Comparison of ENCODE assay signal across 12 cellular contexts in the genomic region with DNA sequence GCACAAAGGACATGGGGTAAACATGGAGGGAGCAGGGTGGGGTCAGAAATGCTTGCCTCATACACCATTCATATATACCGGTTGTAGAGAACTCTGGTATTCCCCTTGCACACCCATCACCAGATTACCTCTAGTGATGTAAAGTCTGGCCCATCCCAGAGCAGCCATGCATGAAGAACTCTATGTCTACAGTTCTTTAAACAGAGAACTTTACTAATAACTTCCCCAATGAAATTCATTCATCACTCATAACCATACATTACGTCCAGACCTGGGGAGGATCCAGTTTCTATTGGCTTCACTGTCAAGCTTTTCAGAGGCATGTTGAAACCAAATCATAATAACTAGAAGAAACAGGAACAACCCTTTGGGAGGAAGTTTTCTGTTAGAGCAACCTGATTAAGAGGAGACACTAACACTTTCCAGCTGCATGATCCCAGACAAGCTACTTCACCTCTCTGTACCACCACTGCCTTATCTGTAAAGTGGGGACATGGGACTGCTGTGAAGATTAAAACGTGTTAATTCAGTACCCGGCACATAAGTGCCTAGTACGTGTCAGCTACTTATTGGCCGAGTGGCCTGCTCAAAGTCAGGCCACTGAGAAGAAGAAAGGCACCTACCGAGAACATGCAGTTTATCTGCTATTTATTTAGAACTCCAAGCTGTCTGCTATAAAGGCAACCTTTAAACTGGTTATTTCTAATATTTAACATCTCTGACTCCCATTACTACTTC. TPM values are rescaled to one million over a fixed set of nuclear protein-coding genes. Genes with fewer than 3 reads are reported as not detected.
DNase-seq lines count a peak whose midpoint lies in the region; ATAC-seq and TF ChIP-seq lines count a peak whose summit lies in the region.
"Had no signal": no experiment of that assay in that cellular context is flagged by ENCODE, and none has a peak within 500 bp of the region (broad histone marks: within the 10 kb centered on the region; RNA-seq: fewer than 3 reads in every experiment).

No MANE protein-coding gene starts in this region.

- H2AFZ ChIP-seq in neuronal stem cell (ENCODE audit: low read length) = no peak overlapping the region

- TF ChIP-seq CTCF in epithelial cell of esophagus (IDR thresholded peaks at IDR 0.05; ENCODE audit: insufficient read depth, low read depth, low read length, missing control alignments) = no peak

- H3K79me1 ChIP-seq in neuronal stem cell (ENCODE audit: low read depth, low read length) = peaks cover 15% of the 10 kb centered on the region

- no peaks in the 10 kb centered on the region for H3K9me3 ChIP-seq in HAP-1
- H3K9me3 ChIP-seq in neuronal stem cell (replicated peaks in 1 of 2; ENCODE audit: control insufficient read depth in 2 of 2, insufficient read depth in 1 of 2, low read depth in 1 of 2, low read length in 2 of 2) = peaks cover 9 to 31% of the 10 kb centered on the region in 2 donors
- H3K9me3 ChIP-seq: upper lobe of right lung had no signal

- H3K4me1 ChIP-seq in HAP-1 (no peaks in the 10 kb centered on the region), neuronal stem cell (ENCODE audit: control insufficient read depth in 2 of 2, insufficient read depth in 1 of 2, low read depth in 1 of 2, low read length in 2 of 2) (no peaks in the 10 kb centered on the region)
- H3K4me1 ChIP-seq: upper lobe of right lung had no signal

- in situ Hi-C loops in HAP-1 (cut with MboI; ENCODE audit: low sequenced_read_pairs) = no loop called here

- H3K4ac ChIP-seq in neuronal stem cell (ENCODE audit: low read length) = no peak overlapping the region

- DNase-seq in epithelial cell of esophagus (ENCODE audit: low read depth) = peak; percentile 39
- no peak for DNase-seq in HAP-1 (ENCODE audit: low spot score in 2 of 2)
- DNase-seq in neuronal stem cell (ENCODE audit: low spot score) = no peak
- no peak for DNase-seq in RKO (ENCODE audit: low spot score)
- DNase-seq: NCI-H226; stimulated activated CD4-positive, alpha-beta T cell treated with anti-CD3 and anti-CD28 coated beads, Interleukin-2, amount 100 ng/mL, for 24 hours; upper lobe of right lung had no signal

- no peak overlapping the region for H3K9ac ChIP-seq in neuronal stem cell (ENCODE audit: low read depth, low read length, poor library complexity)

- H4K8ac ChIP-seq in neuronal stem cell (ENCODE audit: low read depth, low read length) = no peak overlapping the region

- H2BK15ac ChIP-seq in neuronal stem cell (ENCODE audit: low read length) = no peak overlapping the region

- no peak overlapping the region for H3K4me3 ChIP-seq in epithelial cell of esophagus (ENCODE audit: low read length)
- no peak overlapping the region for H3K4me3 ChIP-seq in HAP-1
- no peak overlapping the region for H3K4me3 ChIP-seq in neuronal stem cell (ENCODE audit: low read length in 2 of 2)
- H3K4me3 ChIP-seq: upper lobe of right lung had no signal

- no peaks in the 10 kb centered on the region for H3K27me3 ChIP-seq in HAP-1 (ENCODE audit: low read depth)
- H3K27me3 ChIP-seq in neuronal stem cell (ENCODE audit: control insufficient read depth in 3 of 3, insufficient read depth in 3 of 3, low read depth in 1 of 3, low read length in 3 of 3) = no peaks in the 10 kb centered on the region
- H3K27me3 ChIP-seq: upper lobe of right lung had no signal

- WGBS in neuronal stem cell (ENCODE audit: extremely low coverage in 2 of 2, insufficient read length in 2 of 2, insufficient replicate concordance in 1 of 2), 2 donors = no CpG with 5 or more reads among the region's 7 CpGs

- no peak overlapping the region for H2BK5ac ChIP-seq in neuronal stem cell (ENCODE audit: low read length)

- ATAC-seq in GM18867 (IDR thresholded peaks at IDR 0.05; ENCODE audit: unreplicated experiment) = peak; percentile 82
- peak; percentile 93 for ATAC-seq in GM21619 (IDR thresholded peaks at IDR 0.05; ENCODE audit: unreplicated experiment)
- ATAC-seq in HG03354 (IDR thresholded peaks at IDR 0.05; ENCODE audit: poor library complexity, severe bottlenecking, unreplicated experiment) = peak; percentile 85
- ATAC-seq in SK-N-SH treated with all-trans-retinoic acid at 6 μM for 48 hours = no peak
- ATAC-seq: upper lobe of right lung had no signal

- H3K18ac ChIP-seq in neuronal stem cell (ENCODE audit: low read length) = no peak overlapping the region

- no peak overlapping the region for H4K91ac ChIP-seq in neuronal stem cell (ENCODE audit: low read depth, low read length, poor library complexity)

- H3K36me3 ChIP-seq in HAP-1 (replicated peaks) (peaks cover 60% of the 10 kb centered on the region), neuronal stem cell (replicated peaks in 1 of 2; ENCODE audit: control insufficient read depth in 2 of 2, insufficient read depth in 2 of 2, low read length in 2 of 2) (peaks cover 27 to 94% of the 10 kb centered on the region in 2 donors)
- H3K36me3 ChIP-seq: upper lobe of right lung had no signal

- H3K23ac ChIP-seq in neuronal stem cell (ENCODE audit: low read depth, low read length, poor library complexity) = no peak overlapping the region

- H2BK12ac ChIP-seq in neuronal stem cell (ENCODE audit: low read length) = no peak overlapping the region

- H2AK5ac ChIP-seq in neuronal stem cell (ENCODE audit: low read depth, low read length) = no peak overlapping the region

- H3K14ac ChIP-seq in neuronal stem cell (ENCODE audit: low read length) = no peak overlapping the region

- no peak overlapping the region for H2BK120ac ChIP-seq in neuronal stem cell (ENCODE audit: low read depth, low read length)

- no peak overlapping the region for H3K4me2 ChIP-seq in neuronal stem cell (ENCODE audit: insufficient read depth, low read length, poor library complexity, severe bottlenecking)

- no peak overlapping the region for H3K27ac ChIP-seq in neuronal stem cell (replicated peaks; ENCODE audit: low read length)
- H3K27ac ChIP-seq: upper lobe of right lung, VCaP had no signal

TF ChIP-seq in SK-N-SH treated with all-trans-retinoic acid at 6 μM for 48 hours, 23 proteins besides CTCF, POLR2A, EP300 and RAD21:
- TF ChIP-seq ZNF70 (CRISPR knock-in tag; IDR thresholded peaks at IDR 0.05) = no peak
- TF ChIP-seq, protein P1, sequence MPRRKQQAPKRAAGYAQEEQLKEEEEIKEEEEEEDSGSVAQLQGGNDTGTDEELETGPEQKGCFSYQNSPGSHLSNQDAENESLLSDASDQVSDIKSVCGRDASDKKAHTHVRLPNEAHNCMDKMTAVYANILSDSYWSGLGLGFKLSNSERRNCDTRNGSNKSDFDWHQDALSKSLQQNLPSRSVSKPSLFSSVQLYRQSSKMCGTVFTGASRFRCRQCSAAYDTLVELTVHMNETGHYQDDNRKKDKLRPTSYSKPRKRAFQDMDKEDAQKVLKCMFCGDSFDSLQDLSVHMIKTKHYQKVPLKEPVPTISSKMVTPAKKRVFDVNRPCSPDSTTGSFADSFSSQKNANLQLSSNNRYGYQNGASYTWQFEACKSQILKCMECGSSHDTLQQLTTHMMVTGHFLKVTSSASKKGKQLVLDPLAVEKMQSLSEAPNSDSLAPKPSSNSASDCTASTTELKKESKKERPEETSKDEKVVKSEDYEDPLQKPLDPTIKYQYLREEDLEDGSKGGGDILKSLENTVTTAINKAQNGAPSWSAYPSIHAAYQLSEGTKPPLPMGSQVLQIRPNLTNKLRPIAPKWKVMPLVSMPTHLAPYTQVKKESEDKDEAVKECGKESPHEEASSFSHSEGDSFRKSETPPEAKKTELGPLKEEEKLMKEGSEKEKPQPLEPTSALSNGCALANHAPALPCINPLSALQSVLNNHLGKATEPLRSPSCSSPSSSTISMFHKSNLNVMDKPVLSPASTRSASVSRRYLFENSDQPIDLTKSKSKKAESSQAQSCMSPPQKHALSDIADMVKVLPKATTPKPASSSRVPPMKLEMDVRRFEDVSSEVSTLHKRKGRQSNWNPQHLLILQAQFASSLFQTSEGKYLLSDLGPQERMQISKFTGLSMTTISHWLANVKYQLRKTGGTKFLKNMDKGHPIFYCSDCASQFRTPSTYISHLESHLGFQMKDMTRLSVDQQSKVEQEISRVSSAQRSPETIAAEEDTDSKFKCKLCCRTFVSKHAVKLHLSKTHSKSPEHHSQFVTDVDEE (CRISPR knock-in tag; IDR thresholded peaks at IDR 0.05) = no peak
- TF ChIP-seq ZNF8 (CRISPR knock-in tag; IDR thresholded peaks at IDR 0.05) = no peak
- TF ChIP-seq TCF4 (CRISPR knock-in tag; IDR thresholded peaks at IDR 0.05; ENCODE audit: borderline replicate concordance) = no peak
- TF ChIP-seq ZFP30 (CRISPR knock-in tag; IDR thresholded peaks at IDR 0.05) = no peak
- no peak for TF ChIP-seq ARNTL (CRISPR knock-in tag; IDR thresholded peaks at IDR 0.05; ENCODE audit: borderline replicate concordance, low read depth)

RNA-seq across cellular contexts. Expression of a gene that starts 59.7 kb away (rescaled TPM):
- 150 TPM for polyA plus RNA-seq in neuronal stem cell (2013, experiment 1 of 2)
- polyA plus RNA-seq in neuronal stem cell (2013, experiment 2 of 2) = 156 TPM
